In genomic region chr11:705646-706438, GRCh38 we compare ENCODE assay signal across 8 cellular contexts. TPM values are rescaled to one million over a fixed set of nuclear protein-coding genes. Genes with fewer than 3 reads are reported as not detected.
DNase-seq lines count a peak whose midpoint lies in the region; ATAC-seq, FAIRE-seq and TF ChIP-seq lines count a peak whose summit lies in the region.

TSS of gene EPS8L2 (plus strand) at chr11:706231. CDS start at chr11:709408, 3,177 bp downstream.

- TF ChIP-seq CTCF in WI38 (IDR thresholded peaks at IDR 0.05; ENCODE audit: low read depth, low read length), result no peak
- no peak for TF ChIP-seq CTCF in heart left ventricle (IDR thresholded peaks at IDR 0.05)
- no peak for TF ChIP-seq CTCF in retinal pigment epithelial cell (conservative IDR thresholded peaks at IDR 0.05; ENCODE audit: low read depth, low read length)

- TF ChIP-seq POLR2A in GM12891 (IDR thresholded peaks at IDR 0.05; ENCODE audit: low read depth, low read length), result no peak
- TF ChIP-seq POLR2A in heart left ventricle (IDR thresholded peaks at IDR 0.05), result no peak

- intact Hi-C loops in heart left ventricle (cut with DNase I), result no loop called here

- DNase-seq in GM12891 (ENCODE audit: insufficient read length, low spot score) (no peak), heart left ventricle (peak in 1 of 5 donors; percentile 67), retinal pigment epithelial cell (ENCODE audit: low read depth) (no peak), middle frontal gyrus (ENCODE audit: extremely low spot score, low spot score) (no peak), NCI-H187 treated with DMSO at 0.1 percent for 48 hours (lab: John Stamatoyannopoulos, UW) (no peak), GOT3 (lab: John Stamatoyannopoulos, UW) (no peak)

- H3K4me1 ChIP-seq in heart left ventricle, result peaks cover 0 to 38% (median 17%) of the 10 kb centered on the region in 12 donors

- H3K4me3 ChIP-seq in WI38 (ENCODE audit: low read depth, low read length) (peak within 1 kb of the TSS; percentile 72), heart left ventricle (peak within 1 kb of the TSS; percentile 7 to 61 (median 44)), retinal pigment epithelial cell (ENCODE audit: low read length) (peak within 1 kb of the TSS; percentile 73)

- H3K9me3 ChIP-seq in heart left ventricle, result no peaks in the 10 kb centered on the region

- FAIRE-seq in GM12891 (lab: Jason Lieb, UNC), result peak; percentile 41

- ATAC-seq in heart left ventricle, result peak in 2 of 4 donors; percentile 3 to 5
- no peak for ATAC-seq in HG03159 (IDR thresholded peaks at IDR 0.05; ENCODE audit: unreplicated experiment)

- peaks cover 0 to 44% (median 14%) of the 10 kb centered on the region in 9 donors for H3K27me3 ChIP-seq in heart left ventricle

- WGBS in heart left ventricle, 4 donors, result 8 to 28% (median 12%) methylated on average over 5 to 90 of the region's 90 CpGs

- peak within 1 kb of the TSS in 6 of 12 donors; percentile 23 to 78 (median 46) for H3K27ac ChIP-seq in heart left ventricle

- H3K36me3 ChIP-seq in heart left ventricle, result peaks cover 0 to 24% (median 10%) of the 10 kb centered on the region in 9 donors

TF ChIP-seq in GM12891, 5 proteins besides CTCF, POLR2A, EP300 and RAD21:
- no peak for TF ChIP-seq POLR2AphosphoS5 (IDR thresholded peaks at IDR 0.05; ENCODE audit: low read depth, low read length)
- no peak for TF ChIP-seq TAF1 (IDR thresholded peaks at IDR 0.05; ENCODE audit: low read depth, low read length)
- TF ChIP-seq POU2F2 (IDR thresholded peaks at IDR 0.05; ENCODE audit: low read depth, low read length), result no peak
- TF ChIP-seq PAX5 (IDR thresholded peaks at IDR 0.05; ENCODE audit: insufficient read depth, low read length, severe bottlenecking), result no peak

RNA-seq across cellular contexts. Expression of gene EPS8L2, which starts in this region (rescaled TPM):
- 11.6 TPM for polyA plus RNA-seq in GM12891 (2012; ENCODE audit: low read depth, missing spikeins)
- 10 to 100 TPM in 1 of 9 donors, 1 to 10 TPM in 7, under 1 TPM in 1; 0.72 to 15.5 (median 1.5) TPM for total RNA-seq in heart left ventricle
- 1 to 10 TPM; 1.5 to 2.6 TPM for polyA plus RNA-seq in heart left ventricle
